ENCODE assay signal across 9 cellular contexts in genomic region chr5:154860123-154860522, GRCh38. TPM values are rescaled to one million over a fixed set of nuclear protein-coding genes. Genes with fewer than 3 reads are reported as not detected.
DNase-seq lines count a peak whose midpoint lies in the region; ATAC-seq, FAIRE-seq and TF ChIP-seq lines count a peak whose summit lies in the region.
"Had no signal": no experiment of that assay in that cellular context is flagged by ENCODE, and none has a peak within 500 bp of the region (broad histone marks: within the 10 kb centered on the region; RNA-seq: fewer than 3 reads in every experiment).

No MANE protein-coding gene starts in this region.

- H3K27ac ChIP-seq in skin epidermis: peak overlapping the region in 17 of 21 experiments; percentile 91 to 99 (median 98)

- H3K4me3 ChIP-seq in WI38 (ENCODE audit: low read depth, low read length) (peak overlapping the region; percentile 62), fibroblast of pulmonary artery (replicated peaks; ENCODE audit: low read depth, low read length) (peak overlapping the region; percentile 59), skin epidermis (peak overlapping the region; percentile 68 to 91 (median 75))

- no peak for ATAC-seq in HG02798 (IDR thresholded peaks at IDR 0.05; ENCODE audit: poor library complexity, unreplicated experiment)
- ATAC-seq in GM19328 (IDR thresholded peaks at IDR 0.05; ENCODE audit: unreplicated experiment): no peak

- FAIRE-seq in frontal cortex (lab: Jason Lieb, UNC): no peak
- FAIRE-seq: endometrium had no signal

- peak; percentile 33 for DNase-seq in activated CD4-positive, alpha-beta T cell treated with anti-CD3 and anti-CD28 coated beads for 48 hours
- DNase-seq in activated CD4-positive, alpha-beta T cell treated with anti-CD3 and anti-CD28 coated beads, Interleukin-2, amount 50 U/mL, for 4 hours: no peak
- peak; percentile 72 for DNase-seq in fibroblast of pulmonary artery (ENCODE audit: low read depth)
- no peak for DNase-seq in frontal cortex (ENCODE audit: low spot score in 2 of 2)

- TF ChIP-seq CTCF in WI38 (IDR thresholded peaks at IDR 0.05; ENCODE audit: low read depth, low read length): no peak
- no peak for TF ChIP-seq CTCF in fibroblast of pulmonary artery (IDR thresholded peaks at IDR 0.05; ENCODE audit: low read length, missing control alignments)

RNA-seq across cellular contexts. Expression of gene CNOT8, which starts 1.7 kb away (rescaled TPM):
- 118 TPM for total RNA-seq in frontal cortex

RNA-seq across cellular contexts. Expression of gene FAXDC2, which starts 9.7 kb away (rescaled TPM):
- 2.4 TPM for total RNA-seq in frontal cortex

Comparison
In these comparisons a context has a peak if more than half of its experiments do, and no peak if none do; other contexts are left out.
1. DNase-seq: peak in activated CD4-positive, alpha-beta T cell treated with anti-CD3 and anti-CD28 coated beads for 48 hours (single experiment) and fibroblast of pulmonary artery (single experiment); none in activated CD4-positive, alpha-beta T cell treated with anti-CD3 and anti-CD28 coated beads, Interleukin-2, amount 50 U/mL, for 4 hours (0 of 2) and frontal cortex (0 of 2).
2. Peak in every context shown above with its lines, with median percentiles within 50 percentile points of each other: H3K4me3 ChIP-seq.